8 cellular contexts compared by ENCODE assay signal in genomic region chr11:71086687-71087258, GRCh38.
DNase-seq lines count a peak whose midpoint lies in the region; ATAC-seq, FAIRE-seq and TF ChIP-seq lines count a peak whose summit lies in the region.

No MANE protein-coding gene starts in this region.

- H3K4me1 Mint-ChIP-seq in Calu3 (ENCODE audit: low read depth, unreplicated experiment) (no peaks in the 10 kb centered on the region), glutamatergic neuron (ENCODE audit: low read depth, unreplicated experiment) (peaks cover 6% of the 10 kb centered on the region)

- H3F3A ChIP-seq in PC-9 (ENCODE audit: insufficient read depth, low read depth), result peaks cover 3% of the 10 kb centered on the region; the same call in 1 of the 2 replicates

- H4K20me1 ChIP-seq in PC-9 (ENCODE audit: insufficient read depth), result no peaks in the 10 kb centered on the region

- CTCF ChIA-PET in Calu3 (lab: Charles Lee) (interaction anchor here (0.7 to 1.0 kb wide), 2 partner anchors 10 to 366 kb away, joined by 3 to 5 read pairs; partner anchors contain the start of gene NADSYN1), PC-9 (lab: Charles Lee) (interaction anchor here (0.6 to 1.3 kb wide), 5 partner anchors 154 to 332 kb away, joined by 3 to 21 read pairs (median 3); no protein-coding TSS in a partner anchor)

- no peak overlapping the region for H2AFZ ChIP-seq in PC-9

- no peaks in the 10 kb centered on the region for H3K9me3 ChIP-seq in PC-9 (ENCODE audit: insufficient read depth, low read depth)

- H3K4me2 ChIP-seq in PC-9, result no peak overlapping the region

- H3K27ac Mint-ChIP-seq in Calu3 (ENCODE audit: unreplicated experiment), result no peak overlapping the region
- H3K27ac Mint-ChIP-seq in glutamatergic neuron (ENCODE audit: unreplicated experiment), result no peak overlapping the region

- H3K9me2 ChIP-seq in PC-9 (ENCODE audit: insufficient read depth), result no peaks in the 10 kb centered on the region

- FAIRE-seq in HTR-8/SVneo (lab: Jason Lieb, UNC), result no peak

- H3K4me1 ChIP-seq in PC-9 (replicated peaks; ENCODE audit: insufficient read depth), result no peaks in the 10 kb centered on the region

- POLR2A ChIA-PET in PC-9 (lab: Charles Lee; ENCODE audit: unreplicated experiment), result no interaction called here

- H3K9me3 Mint-ChIP-seq in Calu3 (ENCODE audit: low read depth, unreplicated experiment) (no peaks in the 10 kb centered on the region), glutamatergic neuron (ENCODE audit: unreplicated experiment) (peaks cover 2% of the 10 kb centered on the region)

- intact Hi-C loops in Calu3 (cut with micrococcal nuclease; ENCODE audit: unreplicated experiment) (loop anchor here (1.0 kb wide), 1 partner anchor 286 kb away; no protein-coding TSS in a partner anchor), PC-9 (cut with micrococcal nuclease; ENCODE audit: unreplicated experiment) (loop anchor here (1.0 kb wide), 2 partner anchors 243 to 334 kb away; no protein-coding TSS in a partner anchor)

- H3K4me3 Mint-ChIP-seq in Calu3 (ENCODE audit: low read depth, unreplicated experiment), result no peak overlapping the region
- no peak overlapping the region for H3K4me3 Mint-ChIP-seq in glutamatergic neuron (ENCODE audit: unreplicated experiment)

- DNase-seq in Calu3, result peak; percentile 42
- DNase-seq in HTR-8/SVneo (ENCODE audit: insufficient read length, low spot score), result peak; percentile 60
- peak in 1 of 2 experiments; percentile 46 for DNase-seq in PC-9
- DNase-seq in glutamatergic neuron, result peak; percentile 72
- no peak for DNase-seq in GOT3 (lab: John Stamatoyannopoulos, UW)
- no peak for DNase-seq in omental fat pad (ENCODE audit: low spot score)
- DNase-seq in SKM-1 (lab: John Stamatoyannopoulos, UW; ENCODE audit: unreplicated experiment), result no peak

- no peak overlapping the region for H3K27ac ChIP-seq in PC-9

- H3K36me3 Mint-ChIP-seq in Calu3 (ENCODE audit: insufficient read depth, unreplicated experiment) (peaks cover 16% of the 10 kb centered on the region), glutamatergic neuron (ENCODE audit: unreplicated experiment) (no peaks in the 10 kb centered on the region)

- ATAC-seq in activated CD4-positive, CD25-positive, alpha-beta regulatory T cell treated with anti-CD3 and anti-CD28 coated beads, Interleukin-2, amount 50 U/mL, for 24 hours, result no peak
- ATAC-seq in omental fat pad (ENCODE audit: low FRiP score), result no peak

- no peaks in the 10 kb centered on the region for H3K27me3 ChIP-seq in PC-9 (ENCODE audit: insufficient read depth, low read depth)

- TF ChIP-seq CTCF in Calu3 (IDR thresholded peaks at IDR 0.05; ENCODE audit: unreplicated experiment), result peak; percentile 41
- peak; percentile 73 for TF ChIP-seq CTCF in PC-9 (conservative IDR thresholded peaks at IDR 0.05)
- peak; percentile 74 for TF ChIP-seq CTCF in glutamatergic neuron (IDR thresholded peaks at IDR 0.05; ENCODE audit: partially characterized antibody, unreplicated experiment)
- no peak for TF ChIP-seq CTCF in omental fat pad (IDR thresholded peaks at IDR 0.05)

- no peaks in the 10 kb centered on the region for H3K36me3 ChIP-seq in PC-9 (ENCODE audit: low read depth)

- no peak overlapping the region for H3K4me3 ChIP-seq in PC-9

- no peaks in the 10 kb centered on the region for H3K79me2 ChIP-seq in PC-9 (ENCODE audit: low read depth)

- no peaks in the 10 kb centered on the region for H3K27me3 Mint-ChIP-seq in Calu3 (ENCODE audit: unreplicated experiment)
- H3K27me3 Mint-ChIP-seq in glutamatergic neuron (ENCODE audit: unreplicated experiment), result peaks cover 4% of the 10 kb centered on the region

- BruUV-seq in Calu3 (replicated peaks; lab: Mats Ljungman, UMichigan) (no TSS peak), PC-9 (replicated peaks; lab: Mats Ljungman, UMichigan) (no TSS peak)

Comparison
In these comparisons a context has a peak if more than half of its experiments do, and no peak if none do; other contexts are left out.
1. DNase-seq: peak in Calu3 (single experiment), HTR-8/SVneo (single experiment) and glutamatergic neuron (single experiment); none in GOT3 (single experiment), omental fat pad (single experiment) and SKM-1 (single experiment).
2. CTCF ChIP-seq: peak in Calu3 (single experiment), PC-9 (single experiment) and glutamatergic neuron (single experiment); none in omental fat pad (0 of 3).